ENCODE assay signal across 1 cellular context in genomic region chr7:49297958-49298357, GRCh38.
TF ChIP-seq lines count a peak whose summit lies in the region.

No MANE protein-coding gene starts in this region.

TF ChIP-seq in WTC11, 78 proteins besides CTCF, POLR2A, EP300 and RAD21 (continued from another document):
- TF ChIP-seq PRDM15 (CRISPR knock-in tag; IDR thresholded peaks at IDR 0.05) (no peak), JUN (CRISPR knock-in tag; IDR thresholded peaks at IDR 0.05) (no peak), ZNF532 (CRISPR knock-in tag; IDR thresholded peaks at IDR 0.05; ENCODE audit: borderline replicate concordance) (no peak), NR2C2 (CRISPR knock-in tag; IDR thresholded peaks at IDR 0.05) (no peak), NFATC4 (CRISPR knock-in tag; IDR thresholded peaks at IDR 0.05) (no peak), KAT7 (CRISPR knock-in tag; IDR thresholded peaks at IDR 0.05; ENCODE audit: borderline replicate concordance) (no peak), SMAD4 (CRISPR knock-in tag; IDR thresholded peaks at IDR 0.05) (no peak), PRRX2 (CRISPR knock-in tag; IDR thresholded peaks at IDR 0.05) (no peak), STAT6 (CRISPR knock-in tag; conservative IDR thresholded peaks at IDR 0.05; ENCODE audit: low read depth) (no peak), USF2 (CRISPR knock-in tag; IDR thresholded peaks at IDR 0.05) (no peak)
